Comparison of ENCODE assay signal across 7 cellular contexts in the genomic region with DNA sequence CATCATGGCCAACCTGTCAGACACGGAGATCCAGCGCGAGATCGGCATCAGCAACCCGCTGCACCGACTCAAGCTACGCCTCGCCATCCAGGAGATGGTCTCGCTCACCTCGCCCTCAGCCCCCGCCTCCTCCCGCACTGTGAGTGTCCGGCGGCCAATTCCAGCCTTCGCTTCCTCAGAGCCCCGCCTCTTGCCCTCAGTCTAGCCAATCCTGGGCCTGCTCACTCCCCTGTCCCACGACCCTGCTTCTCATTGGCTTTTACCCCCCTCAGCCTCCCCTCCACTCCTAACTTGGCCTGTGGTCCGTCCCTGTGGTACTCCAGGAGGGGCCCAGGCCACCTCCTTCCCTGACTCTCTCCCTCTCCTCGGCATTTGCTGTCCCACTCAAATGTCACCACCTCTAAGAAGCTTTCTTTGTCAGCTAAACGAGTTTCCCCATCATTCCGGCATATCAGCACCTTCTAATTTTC. TPM values are rescaled to one million over a fixed set of nuclear protein-coding genes. Genes with fewer than 3 reads are reported as not detected.
A peak's percentile ranks its signal among the peaks of the same experiment; 100 is the strongest.
DNase-seq lines count a peak whose midpoint lies in the region; ATAC-seq and TF ChIP-seq lines count a peak whose summit lies in the region.

No MANE protein-coding gene starts in this region.

- TF ChIP-seq CTCF in GM13977 (IDR thresholded peaks at IDR 0.05; ENCODE audit: extremely low read depth, insufficient read depth, missing control alignments) (no peak), VCaP (conservative IDR thresholded peaks at IDR 0.05) (no peak), coronary artery (IDR thresholded peaks at IDR 0.05) (no peak), kidney epithelial cell (IDR thresholded peaks at IDR 0.05; ENCODE audit: insufficient read depth, low read length, poor library complexity, severe bottlenecking) (no peak)

- H3K27ac ChIP-seq in VCaP, result peak overlapping the region; percentile 58
- H3K27ac ChIP-seq in coronary artery, result no peak overlapping the region

- H3K27me3 ChIP-seq in kidney epithelial cell (ENCODE audit: control insufficient read depth, insufficient read depth, low read length), result peaks cover 3% of the 10 kb centered on the region

- ATAC-seq in GM18873 (IDR thresholded peaks at IDR 0.05; ENCODE audit: low FRiP score, unreplicated experiment), result no peak

- in situ Hi-C loops in GM13977 (cut with MboI; ENCODE audit: low pct_unique_long_range_greater_than_20kb, low sequenced_read_pairs, unreplicated experiment), result no loop called here

- no peaks in the 10 kb centered on the region for H3K36me3 ChIP-seq in kidney epithelial cell (ENCODE audit: control insufficient read depth, insufficient read depth, low read length)

- DNase-seq in GM13977 (ENCODE audit: low spot score) (peak; percentile 93), LHCN-M2 (ENCODE audit: low read depth) (peak; percentile 84), coronary artery (ENCODE audit: low spot score) (peak; percentile 92), kidney epithelial cell (ENCODE audit: low read depth) (peak; percentile 76)
- peak; percentile 60 for DNase-seq in stimulated activated CD4-positive, alpha-beta T cell treated with anti-CD3 and anti-CD28 coated beads, Interleukin-12 subunit alpha, Interleukin-12 subunit beta, amount 100 ng/mL, for 4 hours

- H3K4me3 ChIP-seq in coronary artery, result peak overlapping the region; percentile 77
- H3K4me3 ChIP-seq in kidney epithelial cell (ENCODE audit: low read depth, low read length), result peak overlapping the region; percentile 44

RNA-seq across cellular contexts. Expression of gene HRC, which starts 12.3 kb away (rescaled TPM):
- total RNA-seq in LHCN-M2 (2014; rRNA removed) (2.2 TPM in 1 of 2 replicates, not detected in the other), kidney epithelial cell (not detected in 2 replicates)
- polyA plus RNA-seq in LHCN-M2 (2012), result 0.11 TPM

RNA-seq across cellular contexts. Expression of gene TRPM4, which starts 14.7 kb away (rescaled TPM):
- 13.9 and 14.2 TPM in 2 replicates for total RNA-seq in LHCN-M2 (2014; rRNA removed)
- polyA plus RNA-seq in LHCN-M2 (2012), result 18.9 TPM
- total RNA-seq in kidney epithelial cell, result 13.5 and 16.7 TPM in 2 replicates

RNA-seq across cellular contexts. Expression of gene PPFIA3, which starts 23.6 kb away (rescaled TPM):
- total RNA-seq in LHCN-M2 (2014; rRNA removed), result 7.9 and 9.8 TPM in 2 replicates
- 5.4 TPM for polyA plus RNA-seq in LHCN-M2 (2012)
- 0.88 and 10.9 TPM in 2 replicates for total RNA-seq in kidney epithelial cell

RNA-seq across cellular contexts. Expression of gene C19orf73, which starts 24.0 kb away (rescaled TPM):
- total RNA-seq in LHCN-M2 (2014; rRNA removed) (1.1 and 3.1 TPM in 2 replicates), kidney epithelial cell (4.2 and 4.6 TPM in 2 replicates)
- 1.0 TPM for polyA plus RNA-seq in LHCN-M2 (2012)

RNA-seq across cellular contexts. Expression of gene LIN7B, which starts 28.7 kb away (rescaled TPM):
- total RNA-seq in LHCN-M2 (2014; rRNA removed) (10.2 and 14.8 TPM in 2 replicates), kidney epithelial cell (3.4 and 5.8 TPM in 2 replicates)
- 17.5 TPM for polyA plus RNA-seq in LHCN-M2 (2012)
